Comparison of ENCODE assay signal across 32 cellular contexts in genomic region chr9:135348788-135349150, GRCh38.
"Had no signal": no experiment of that assay in that cellular context is flagged by ENCODE, and none has a peak within 500 bp of the region (broad histone marks: within the 10 kb centered on the region; RNA-seq: fewer than 3 reads in every experiment).

No MANE protein-coding gene starts in this region.

- H3K4me1 Mint-ChIP-seq: activated CD4-positive, alpha-beta memory T cell treated with anti-CD3 and anti-CD28 coated beads, Interleukin-2, amount 10 ng/mL, durations not matched to agents 7 days and 5 days; activated CD4-positive, alpha-beta T cell treated with anti-CD3 and anti-CD28 coated beads for 36 hours; activated CD4-positive, alpha-beta T cell treated with anti-CD3 and anti-CD28 coated beads, Interleukin-2, amount 10 ng/mL, durations not matched to agents 24 days and 14 days; activated naive CD4-positive, alpha-beta T cell treated with anti-CD3 and anti-CD28 coated beads, Interleukin-2, amount 50 U/mL, for 24 hours; activated naive CD8-positive, alpha-beta T cell treated with anti-CD3 and anti-CD28 coated beads for 36 hours; activated naive CD8-positive, alpha-beta T cell treated with anti-CD3 and anti-CD28 coated beads, Interleukin-2, amount 50 U/mL, for 24 hours; activated T-helper 17 cell treated with anti-CD3 and anti-CD28 coated beads, Interleukin-2, amount 50 U/mL, for 72 hours had no signal

- H3K36me3 Mint-ChIP-seq: activated naive CD4-positive, alpha-beta T cell treated with anti-CD3 and anti-CD28 coated beads, Interleukin-2, amount 50 U/mL, for 24 hours; activated naive CD8-positive, alpha-beta T cell treated with anti-CD3 and anti-CD28 coated beads for 36 hours; brain had no signal

- H3K9me3 ChIP-seq: adrenal gland, ascending aorta, breast epithelium, esophagus muscularis mucosa, gastrocnemius medialis, heart right ventricle had no signal

- H3K4me3 Mint-ChIP-seq: activated CD4-positive, alpha-beta memory T cell treated with anti-CD3 and anti-CD28 coated beads, Interleukin-2, amount 10 ng/mL, durations not matched to agents 7 days and 5 days; activated CD4-positive, alpha-beta T cell treated with anti-CD3 and anti-CD28 coated beads for 36 hours; activated CD4-positive, alpha-beta T cell treated with anti-CD3 and anti-CD28 coated beads, Interleukin-2, amount 10 ng/mL, durations not matched to agents 24 days and 14 days; activated naive CD4-positive, alpha-beta T cell treated with anti-CD3 and anti-CD28 coated beads for 36 hours; activated naive CD4-positive, alpha-beta T cell treated with anti-CD3 and anti-CD28 coated beads, Interleukin-2, amount 50 U/mL, for 24 hours; activated naive CD8-positive, alpha-beta T cell treated with anti-CD3 and anti-CD28 coated beads for 36 hours; activated naive CD8-positive, alpha-beta T cell treated with anti-CD3 and anti-CD28 coated beads, Interleukin-2, amount 50 U/mL, for 24 hours; activated T-cell treated with anti-CD3 and anti-CD28 coated beads, Interleukin-2, amount 50 U/mL, for 24 hours; activated T-cell treated with anti-CD3 and anti-CD28 coated beads, Interleukin-2, amount 50 U/mL, for 72 hours; activated T-helper 17 cell treated with anti-CD3 and anti-CD28 coated beads, Interleukin-2, amount 50 U/mL, for 72 hours; dendritic cell treated with granulocyte-macrophage colony-stimulating factor and Interleukin-4, amounts not matched to agents 40 ng/mL and 50 ng/mL, for 4 days; effector memory CD8-positive, alpha-beta T cell had no signal

- H3K36me3 ChIP-seq: adrenal gland, ascending aorta, breast epithelium, cardiac muscle cell, esophagus muscularis mucosa, gastrocnemius medialis, heart right ventricle had no signal

- H3K27me3 Mint-ChIP-seq: activated CD4-positive, alpha-beta memory T cell treated with anti-CD3 and anti-CD28 coated beads, Interleukin-2, amount 10 ng/mL, durations not matched to agents 7 days and 5 days; activated CD4-positive, alpha-beta T cell treated with anti-CD3 and anti-CD28 coated beads, Interleukin-2, amount 10 ng/mL, durations not matched to agents 24 days and 14 days; activated naive CD8-positive, alpha-beta T cell treated with anti-CD3 and anti-CD28 coated beads, Interleukin-2, amount 50 U/mL, for 24 hours had no signal

- H3K27ac ChIP-seq: adrenal gland, ascending aorta, breast epithelium, cardiac muscle cell, coronary artery, esophagus muscularis mucosa, foreskin keratinocyte, gastrocnemius medialis, heart right ventricle had no signal

- ATAC-seq: activated CD4-positive, alpha-beta T cell treated with anti-CD3 and anti-CD28 coated beads for 36 hours; activated naive CD8-positive, alpha-beta T cell treated with anti-CD3 and anti-CD28 coated beads, Interleukin-2, amount 50 U/mL, for 24 hours; activated T-cell treated with anti-CD3 and anti-CD28 coated beads, Interleukin-2, amount 50 U/mL, for 72 hours; activated T-helper 17 cell treated with anti-CD3 and anti-CD28 coated beads, Interleukin-2, amount 50 U/mL, for 72 hours; effector memory CD8-positive, alpha-beta T cell; foreskin keratinocyte; gastrocnemius medialis; heart right ventricle had no signal

- DNase-seq: activated CD4-positive, alpha-beta memory T cell treated with anti-CD3 and anti-CD28 coated beads, Interleukin-2, amount 10 ng/mL, durations not matched to agents 7 days and 5 days; activated CD4-positive, alpha-beta T cell treated with anti-CD3 and anti-CD28 coated beads for 36 hours; activated CD4-positive, alpha-beta T cell treated with anti-CD3 and anti-CD28 coated beads, Interleukin-2, amount 10 ng/mL, durations not matched to agents 24 days and 14 days; activated CD4-positive, CD25-positive, alpha-beta regulatory T cell; activated CD4-positive, CD25-positive, alpha-beta regulatory T cell treated with anti-CD3 and anti-CD28 coated beads, Interleukin-2, amount 50 U/mL, for 72 hours; activated CD8-positive, alpha-beta memory T cell treated with anti-CD3 and anti-CD28 coated beads, Interleukin-2, amount 50 U/mL, for 48 hours; activated effector memory CD4-positive, alpha-beta T cell treated with Interleukin-2 at 50 U/mL for 16 hours; activated naive CD4-positive, alpha-beta T cell treated with anti-CD3 and anti-CD28 coated beads for 36 hours; activated naive CD8-positive, alpha-beta T cell treated with anti-CD3 and anti-CD28 coated beads for 36 hours; activated naive CD8-positive, alpha-beta T cell treated with anti-CD3 and anti-CD28 coated beads, Interleukin-2, amount 50 U/mL, for 24 hours; activated T-cell treated with anti-CD3 and anti-CD28 coated beads for 4 hours; activated T-cell treated with anti-CD3 and anti-CD28 coated beads, Interleukin-2, amount 50 U/mL, for 24 hours; activated T-cell treated with anti-CD3 and anti-CD28 coated beads, Interleukin-2, amount 50 U/mL, for 72 hours; adrenal gland; central memory CD4-positive, alpha-beta T cell; cerebellar nuclear complex; effector CD4-positive, alpha-beta T cell; effector memory CD8-positive, alpha-beta T cell; erythroblast; foreskin keratinocyte; gastrocnemius medialis; heart right ventricle; T-helper 2 cell had no signal

- H3K27ac Mint-ChIP-seq: activated CD4-positive, alpha-beta memory T cell treated with anti-CD3 and anti-CD28 coated beads, Interleukin-2, amount 10 ng/mL, durations not matched to agents 7 days and 5 days; activated CD4-positive, alpha-beta T cell treated with anti-CD3 and anti-CD28 coated beads for 36 hours; activated CD4-positive, alpha-beta T cell treated with anti-CD3 and anti-CD28 coated beads, Interleukin-2, amount 10 ng/mL, durations not matched to agents 24 days and 14 days; activated naive CD4-positive, alpha-beta T cell treated with anti-CD3 and anti-CD28 coated beads for 36 hours; activated naive CD4-positive, alpha-beta T cell treated with anti-CD3 and anti-CD28 coated beads, Interleukin-2, amount 50 U/mL, for 24 hours; activated naive CD8-positive, alpha-beta T cell treated with anti-CD3 and anti-CD28 coated beads for 36 hours; activated naive CD8-positive, alpha-beta T cell treated with anti-CD3 and anti-CD28 coated beads, Interleukin-2, amount 50 U/mL, for 24 hours; activated T-cell treated with anti-CD3 and anti-CD28 coated beads, Interleukin-2, amount 50 U/mL, for 24 hours; activated T-cell treated with anti-CD3 and anti-CD28 coated beads, Interleukin-2, amount 50 U/mL, for 72 hours; activated T-helper 17 cell treated with anti-CD3 and anti-CD28 coated beads, Interleukin-2, amount 50 U/mL, for 72 hours; dendritic cell treated with granulocyte-macrophage colony-stimulating factor and Interleukin-4, amounts not matched to agents 40 ng/mL and 50 ng/mL, for 4 days; effector memory CD8-positive, alpha-beta T cell had no signal

- H3K4me3 ChIP-seq: adrenal gland, ascending aorta, breast epithelium, cardiac muscle cell, coronary artery, esophagus muscularis mucosa, gastrocnemius medialis, heart right ventricle had no signal

- H3K9me3 Mint-ChIP-seq: activated CD4-positive, alpha-beta memory T cell treated with anti-CD3 and anti-CD28 coated beads, Interleukin-2, amount 10 ng/mL, durations not matched to agents 7 days and 5 days; activated CD4-positive, alpha-beta T cell treated with anti-CD3 and anti-CD28 coated beads, Interleukin-2, amount 10 ng/mL, durations not matched to agents 24 days and 14 days; activated naive CD4-positive, alpha-beta T cell treated with anti-CD3 and anti-CD28 coated beads for 36 hours; activated naive CD4-positive, alpha-beta T cell treated with anti-CD3 and anti-CD28 coated beads, Interleukin-2, amount 50 U/mL, for 24 hours; activated naive CD8-positive, alpha-beta T cell treated with anti-CD3 and anti-CD28 coated beads for 36 hours; activated naive CD8-positive, alpha-beta T cell treated with anti-CD3 and anti-CD28 coated beads, Interleukin-2, amount 50 U/mL, for 24 hours; activated T-cell treated with anti-CD3 and anti-CD28 coated beads, Interleukin-2, amount 50 U/mL, for 24 hours; activated T-cell treated with anti-CD3 and anti-CD28 coated beads, Interleukin-2, amount 50 U/mL, for 72 hours; activated T-helper 17 cell treated with anti-CD3 and anti-CD28 coated beads, Interleukin-2, amount 50 U/mL, for 72 hours; dendritic cell treated with granulocyte-macrophage colony-stimulating factor and Interleukin-4, amounts not matched to agents 40 ng/mL and 50 ng/mL, for 4 days; effector memory CD8-positive, alpha-beta T cell had no signal

- H3K4me1 ChIP-seq: adrenal gland, ascending aorta, breast epithelium, foreskin keratinocyte, gastrocnemius medialis had no signal
